27 cellular contexts compared by ENCODE assay signal in genomic region chr5:2012885-2013284, GRCh38.
"Had no signal": no experiment of that assay in that cellular context is flagged by ENCODE, and none has a peak within 500 bp of the region (broad histone marks: within the 10 kb centered on the region; RNA-seq: fewer than 3 reads in every experiment).

No MANE protein-coding gene starts in this region.

- H3K4me1 ChIP-seq: adrenal gland, body of pancreas, gastrocnemius medialis had no signal

- H3K4me1 Mint-ChIP-seq: activated CD4-positive, alpha-beta T cell treated with anti-CD3 and anti-CD28 coated beads for 36 hours; activated CD4-positive, alpha-beta T cell treated with anti-CD3 and anti-CD28 coated beads, Interleukin-2, amount 10 ng/mL, durations not matched to agents 24 days and 14 days; activated naive CD8-positive, alpha-beta T cell treated with anti-CD3 and anti-CD28 coated beads, Interleukin-2, amount 50 U/mL, for 24 hours; activated T-helper 17 cell treated with anti-CD3 and anti-CD28 coated beads, Interleukin-2, amount 50 U/mL, for 72 hours; central memory CD8-positive, alpha-beta T cell had no signal

- H3K9me3 Mint-ChIP-seq: activated CD4-positive, alpha-beta memory T cell treated with anti-CD3 and anti-CD28 coated beads for 36 hours; activated CD4-positive, alpha-beta T cell treated with anti-CD3 and anti-CD28 coated beads, Interleukin-2, amount 10 ng/mL, durations not matched to agents 24 days and 14 days; activated naive CD8-positive, alpha-beta T cell treated with anti-CD3 and anti-CD28 coated beads, Interleukin-2, amount 50 U/mL, for 24 hours; activated T-cell treated with anti-CD3 and anti-CD28 coated beads, Interleukin-2, amount 50 U/mL, for 4 hours; activated T-helper 17 cell treated with anti-CD3 and anti-CD28 coated beads, Interleukin-2, amount 50 U/mL, for 72 hours; central memory CD8-positive, alpha-beta T cell; dendritic cell treated with granulocyte-macrophage colony-stimulating factor and Interleukin-4, amounts not matched to agents 40 ng/mL and 50 ng/mL, for 4 days had no signal

- H3K36me3 Mint-ChIP-seq: activated CD4-positive, alpha-beta memory T cell treated with anti-CD3 and anti-CD28 coated beads for 36 hours; activated naive CD8-positive, alpha-beta T cell had no signal

- H3K27me3 ChIP-seq: adrenal gland, body of pancreas had no signal

- H3K27ac ChIP-seq: adrenal gland, body of pancreas, coronary artery, dorsolateral prefrontal cortex, esophagus muscularis mucosa, foreskin keratinocyte, gastrocnemius medialis had no signal

- H3K27me3 Mint-ChIP-seq: activated CD4-positive, alpha-beta T cell treated with anti-CD3 and anti-CD28 coated beads, Interleukin-2, amount 10 ng/mL, durations not matched to agents 24 days and 14 days had no signal

- H3K4me3 ChIP-seq: adrenal gland, body of pancreas, coronary artery, dorsolateral prefrontal cortex, esophagus muscularis mucosa, gastrocnemius medialis had no signal

- H3K4me3 Mint-ChIP-seq: activated CD4-positive, alpha-beta memory T cell treated with anti-CD3 and anti-CD28 coated beads for 36 hours; activated CD4-positive, alpha-beta T cell treated with anti-CD3 and anti-CD28 coated beads for 36 hours; activated CD4-positive, alpha-beta T cell treated with anti-CD3 and anti-CD28 coated beads, Interleukin-2, amount 10 ng/mL, durations not matched to agents 24 days and 14 days; activated CD8-positive, alpha-beta T cell treated with anti-CD3 and anti-CD28 coated beads, Interleukin-2, amount 10 ng/mL, durations not matched to agents 7 days and 5 days; activated naive CD8-positive, alpha-beta T cell; activated naive CD8-positive, alpha-beta T cell treated with anti-CD3 and anti-CD28 coated beads, Interleukin-2, amount 50 U/mL, for 24 hours; activated T-cell treated with anti-CD3 and anti-CD28 coated beads, Interleukin-2, amount 50 U/mL, for 4 hours; activated T-helper 17 cell treated with anti-CD3 and anti-CD28 coated beads, Interleukin-2, amount 50 U/mL, for 72 hours; central memory CD8-positive, alpha-beta T cell; dendritic cell treated with granulocyte-macrophage colony-stimulating factor and Interleukin-4, amounts not matched to agents 40 ng/mL and 50 ng/mL, for 4 days had no signal

- H3K27ac Mint-ChIP-seq: activated CD4-positive, alpha-beta memory T cell treated with anti-CD3 and anti-CD28 coated beads for 36 hours; activated CD4-positive, alpha-beta T cell treated with anti-CD3 and anti-CD28 coated beads for 36 hours; activated CD4-positive, alpha-beta T cell treated with anti-CD3 and anti-CD28 coated beads, Interleukin-2, amount 10 ng/mL, durations not matched to agents 24 days and 14 days; activated CD8-positive, alpha-beta T cell treated with anti-CD3 and anti-CD28 coated beads, Interleukin-2, amount 10 ng/mL, durations not matched to agents 7 days and 5 days; activated naive CD8-positive, alpha-beta T cell; activated naive CD8-positive, alpha-beta T cell treated with anti-CD3 and anti-CD28 coated beads, Interleukin-2, amount 50 U/mL, for 24 hours; activated T-helper 17 cell treated with anti-CD3 and anti-CD28 coated beads, Interleukin-2, amount 50 U/mL, for 72 hours; dendritic cell treated with granulocyte-macrophage colony-stimulating factor and Interleukin-4, amounts not matched to agents 40 ng/mL and 50 ng/mL, for 4 days had no signal

- ATAC-seq: activated CD4-positive, alpha-beta T cell treated with anti-CD3 and anti-CD28 coated beads for 36 hours; activated CD8-positive, alpha-beta T cell treated with anti-CD3 and anti-CD28 coated beads, Interleukin-2, amount 10 ng/mL, durations not matched to agents 7 days and 5 days; activated naive CD8-positive, alpha-beta T cell treated with anti-CD3 and anti-CD28 coated beads, Interleukin-2, amount 50 U/mL, for 24 hours; activated T-cell treated with anti-CD3 and anti-CD28 coated beads, Interleukin-2, amount 50 U/mL, for 4 hours; activated T-helper 17 cell treated with anti-CD3 and anti-CD28 coated beads, Interleukin-2, amount 50 U/mL, for 72 hours; body of pancreas; foreskin keratinocyte; gastrocnemius medialis had no signal

- DNase-seq: activated CD4-positive, alpha-beta memory T cell treated with anti-CD3 and anti-CD28 coated beads for 36 hours; activated CD4-positive, alpha-beta T cell treated with anti-CD3 and anti-CD28 coated beads for 36 hours; activated CD4-positive, alpha-beta T cell treated with anti-CD3 and anti-CD28 coated beads, Interleukin-2, amount 10 ng/mL, durations not matched to agents 24 days and 14 days; activated CD4-positive, CD25-positive, alpha-beta regulatory T cell; activated CD4-positive, CD25-positive, alpha-beta regulatory T cell treated with anti-CD3 and anti-CD28 coated beads, Interleukin-2, amount 50 U/mL, for 72 hours; activated CD8-positive, alpha-beta T cell treated with anti-CD3 and anti-CD28 coated beads, Interleukin-2, amount 10 ng/mL, durations not matched to agents 7 days and 5 days; activated effector memory CD4-positive, alpha-beta T cell treated with Interleukin-2 at 50 U/mL for 16 hours; activated gamma-delta T cell treated with Interleukin-2 at 50 U/mL for 16 hours; activated naive CD4-positive, alpha-beta T cell treated with anti-CD3 and anti-CD28 coated beads, Interleukin-2, amount 50 U/mL, for 16 hours; activated naive CD4-positive, alpha-beta T cell treated with Interleukin-2 at 50 U/mL for 16 hours; activated naive CD8-positive, alpha-beta T cell treated with anti-CD3 and anti-CD28 coated beads, Interleukin-2, amount 50 U/mL, for 24 hours; activated T-cell treated with anti-CD3 and anti-CD28 coated beads, Interleukin-2, amount 50 U/mL, for 4 hours; adrenal gland; amygdala; body of pancreas; dorsolateral prefrontal cortex; effector memory CD4-positive, alpha-beta T cell; erythroblast; foreskin keratinocyte; gastrocnemius medialis; T-helper 2 cell had no signal

- H3K9me3 ChIP-seq: adrenal gland, body of pancreas, esophagus muscularis mucosa, gastrocnemius medialis had no signal

- H3K36me3 ChIP-seq: adrenal gland, esophagus muscularis mucosa, gastrocnemius medialis had no signal
